Comparison of ENCODE assay signal across 8 cellular contexts in the genomic region with DNA sequence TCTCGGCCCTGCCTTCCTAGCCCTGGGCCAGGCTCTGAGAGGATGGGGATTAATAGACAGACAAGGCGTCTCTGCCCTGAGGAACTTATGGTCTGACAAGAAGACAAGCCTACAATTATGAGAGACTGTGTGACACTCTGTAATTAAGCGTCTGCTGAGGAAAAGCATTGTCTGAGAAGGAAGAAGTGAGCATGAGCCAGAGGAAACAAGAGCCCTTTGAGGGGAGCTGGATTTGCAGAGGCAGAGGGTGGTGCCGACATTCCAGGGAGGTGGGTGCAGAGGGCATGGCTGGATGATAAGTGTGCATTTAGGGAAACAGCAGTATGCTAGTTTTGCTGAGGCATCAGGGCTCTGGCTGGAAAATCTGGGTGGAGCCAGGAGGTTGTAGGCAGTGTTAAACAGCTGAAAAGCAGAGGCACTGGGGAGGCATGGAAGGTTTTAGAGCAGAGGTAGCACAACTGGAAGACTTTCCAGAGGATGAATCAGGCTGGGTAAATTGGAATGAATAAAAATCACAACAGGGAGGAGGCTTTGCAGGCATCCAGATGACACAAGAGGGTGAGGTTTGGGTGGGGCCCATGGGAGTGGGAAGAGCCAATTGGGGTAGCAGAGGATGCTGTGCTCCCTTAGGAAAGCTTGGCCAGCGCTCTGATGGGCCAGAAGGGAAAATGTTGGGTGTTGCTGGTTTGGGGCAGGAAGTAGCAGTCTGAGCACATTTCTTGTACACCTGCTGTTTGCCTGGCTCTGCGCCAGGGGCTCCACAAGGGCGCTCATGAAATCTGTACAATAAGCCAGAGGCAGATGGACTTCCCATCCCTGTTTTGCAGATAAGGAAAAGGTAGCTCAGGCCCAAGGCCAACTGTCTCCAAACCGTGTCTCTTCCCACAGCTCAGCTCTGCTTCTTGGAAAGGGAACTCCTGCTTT.
DNase-seq lines count a peak whose midpoint lies in the region; ATAC-seq and TF ChIP-seq lines count a peak whose summit lies in the region.

No MANE protein-coding gene starts in this region.

- ATAC-seq in CD8-positive, alpha-beta T cell, result peak; percentile 41
- ATAC-seq in lung (ENCODE audit: insufficient read depth, low FRiP score), result no peak
- no peak for ATAC-seq in GM19324 (IDR thresholded peaks at IDR 0.05; ENCODE audit: low FRiP score, unreplicated experiment)
- no peak for ATAC-seq in GM21423 (IDR thresholded peaks at IDR 0.05; ENCODE audit: unreplicated experiment)

- peaks cover 80% of the 10 kb centered on the region for H3K4me1 Mint-ChIP-seq in CD8-positive, alpha-beta T cell (ENCODE audit: low read depth)
- H3K4me1 Mint-ChIP-seq in T-helper 1 cell treated with Interleukin-12 subunit alpha and Interleukin-12 subunit beta and Interleukin-4 antibody, amounts not matched to agents 30 μg/mL and 1 μg/mL, for 36 hours (ENCODE audit: low read depth), result peaks cover 64% of the 10 kb centered on the region

- POLR2A ChIA-PET in CD8-positive, alpha-beta T cell (lab: Charles Lee), result interaction anchor here (1.2 kb wide), 1 partner anchor 24 kb away, joined by 3 read pairs; no protein-coding TSS in a partner anchor

- CTCF ChIA-PET in CD8-positive, alpha-beta T cell (lab: Charles Lee), result no interaction called here

- no peaks in the 10 kb centered on the region for H3K9me3 Mint-ChIP-seq in CD8-positive, alpha-beta T cell
- no peaks in the 10 kb centered on the region for H3K9me3 Mint-ChIP-seq in T-helper 1 cell treated with Interleukin-12 subunit alpha and Interleukin-12 subunit beta and Interleukin-4 antibody, amounts not matched to agents 30 μg/mL and 1 μg/mL, for 36 hours

- H3K27me3 ChIP-seq in CD8-positive, alpha-beta T cell (ENCODE audit: insufficient read depth, low read length), result no peaks in the 10 kb centered on the region
- no peaks in the 10 kb centered on the region for H3K27me3 ChIP-seq in MG63
- no peaks in the 10 kb centered on the region for H3K27me3 ChIP-seq in lung (ENCODE audit: control insufficient read depth, insufficient read depth)

- no peak overlapping the region for H3K27ac ChIP-seq in CD8-positive, alpha-beta T cell (ENCODE audit: low read depth, low read length)
- peak overlapping the region; percentile 57 to 68 for H3K27ac ChIP-seq in lung (ENCODE audit: low read depth in 1 of 2, low read length in 1 of 2)
- H3K27ac ChIP-seq in substantia nigra (ENCODE audit: low read depth, low read length, poor library complexity, severe bottlenecking), result peak overlapping the region; percentile 19

- TF ChIP-seq CTCF in CD8-positive, alpha-beta T cell (IDR thresholded peaks at IDR 0.05), result no peak
- TF ChIP-seq CTCF in lung (IDR thresholded peaks at IDR 0.05; ENCODE audit: control extremely low read depth, extremely low read depth), result no peak

- no peaks in the 10 kb centered on the region for H3K9me3 ChIP-seq in CD8-positive, alpha-beta T cell (ENCODE audit: low read length)
- no peaks in the 10 kb centered on the region for H3K9me3 ChIP-seq in MG63
- no peaks in the 10 kb centered on the region for H3K9me3 ChIP-seq in lung (ENCODE audit: control insufficient read depth in 2 of 2, insufficient read depth in 1 of 2, low read length in 1 of 2)

- peak overlapping the region; percentile 26 for H3K4me3 Mint-ChIP-seq in CD8-positive, alpha-beta T cell
- H3K4me3 Mint-ChIP-seq in T-helper 1 cell treated with Interleukin-12 subunit alpha and Interleukin-12 subunit beta and Interleukin-4 antibody, amounts not matched to agents 30 μg/mL and 1 μg/mL, for 36 hours, result peak overlapping the region; percentile 73

- 27 to 33% methylated on average over 8 of the region's 8 CpGs for WGBS in lung, 2 donors

- intact Hi-C loops in CD8-positive, alpha-beta T cell (cut with DNase I, micrococcal nuclease), result loop anchor here in 1 of 2 experiments (10.0 kb wide), 1 partner anchor 803 kb away; a partner anchor contains a TSS

- peak overlapping the region; percentile 84 for H3K27ac Mint-ChIP-seq in CD8-positive, alpha-beta T cell
- H3K27ac Mint-ChIP-seq in T-helper 1 cell treated with Interleukin-12 subunit alpha and Interleukin-12 subunit beta and Interleukin-4 antibody, amounts not matched to agents 30 μg/mL and 1 μg/mL, for 36 hours, result peak overlapping the region; percentile 84

- peaks cover 2% of the 10 kb centered on the region for H3K36me3 Mint-ChIP-seq in CD8-positive, alpha-beta T cell
- H3K36me3 Mint-ChIP-seq in T-helper 1 cell treated with Interleukin-12 subunit alpha and Interleukin-12 subunit beta and Interleukin-4 antibody, amounts not matched to agents 30 μg/mL and 1 μg/mL, for 36 hours (ENCODE audit: low read depth), result peaks cover 9% of the 10 kb centered on the region

- no peak overlapping the region for H3K4me3 ChIP-seq in CD8-positive, alpha-beta T cell (ENCODE audit: low read depth, low read length)
- no peak overlapping the region for H3K4me3 ChIP-seq in MG63
- no peak overlapping the region for H3K4me3 ChIP-seq in lung

- H3K27me3 Mint-ChIP-seq in CD8-positive, alpha-beta T cell (ENCODE audit: low read depth), result no peaks in the 10 kb centered on the region
- H3K27me3 Mint-ChIP-seq in T-helper 1 cell treated with Interleukin-12 subunit alpha and Interleukin-12 subunit beta and Interleukin-4 antibody, amounts not matched to agents 30 μg/mL and 1 μg/mL, for 36 hours (ENCODE audit: low read depth), result no peaks in the 10 kb centered on the region

- no peaks in the 10 kb centered on the region for H3K36me3 ChIP-seq in CD8-positive, alpha-beta T cell (ENCODE audit: insufficient read depth, low read length)
- H3K36me3 ChIP-seq in MG63, result peaks cover 41% of the 10 kb centered on the region
- H3K36me3 ChIP-seq in lung (ENCODE audit: control insufficient read depth in 2 of 2, insufficient read depth in 2 of 2, low read length in 2 of 2), result no peaks in the 10 kb centered on the region

- DNase-seq in CD8-positive, alpha-beta T cell, result peak; percentile 10 to 78 (median 56)
- peak; percentile 95 for DNase-seq in MG63
- peak; percentile 59 for DNase-seq in central memory CD4-positive, alpha-beta T cell
- DNase-seq in lung (ENCODE audit: low spot score), result peak; percentile 52
- peak in 8 of 49 donors; percentile 11 to 86 (median 20) for DNase-seq in substantia nigra (lab: John Stamatoyannopoulos, UW)

- peaks cover 68% of the 10 kb centered on the region for H3K4me1 ChIP-seq in CD8-positive, alpha-beta T cell (ENCODE audit: insufficient read depth, low read length)
- H3K4me1 ChIP-seq in lung (ENCODE audit: control insufficient read depth in 2 of 2, insufficient read depth in 2 of 2, low read length in 2 of 2), result peaks cover 46 to 51% of the 10 kb centered on the region in 2 donors
